ENCODE assay signal across 18 cellular contexts in the genomic region with DNA sequence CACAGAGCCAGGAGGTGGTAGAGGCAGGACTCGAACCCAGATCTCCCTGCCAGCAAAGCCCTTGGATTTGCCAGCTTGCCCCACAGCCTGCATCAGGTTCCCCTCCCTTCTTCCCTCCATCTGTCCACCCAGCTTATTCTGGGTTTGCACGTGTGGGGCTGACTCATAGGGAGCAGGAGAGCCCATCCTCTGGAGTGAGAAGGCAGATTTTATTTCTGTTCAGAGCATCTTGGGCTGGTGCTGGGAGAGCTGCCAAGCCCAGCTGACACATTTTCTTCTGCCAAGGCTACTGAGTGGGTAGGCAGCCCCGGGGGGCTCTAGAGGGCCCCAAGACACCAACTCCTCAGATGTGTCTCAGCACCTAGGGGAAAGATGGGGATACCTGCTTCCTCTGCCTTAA.
DNase-seq lines count a peak whose midpoint lies in the region; ATAC-seq and TF ChIP-seq lines count a peak whose summit lies in the region.
"Had no signal": no experiment of that assay in that cellular context is flagged by ENCODE, and none has a peak within 500 bp of the region (broad histone marks: within the 10 kb centered on the region; RNA-seq: fewer than 3 reads in every experiment).

No MANE protein-coding gene starts in this region.

- H3K4me3 ChIP-seq in HCT116 (replicated peaks in 1 of 2; ENCODE audit: low read depth in 1 of 2, low read length in 2 of 2), result no peak overlapping the region
- H3K4me3 ChIP-seq: body of pancreas, right atrium auricular region, SJSA1 had no signal

- H2AFZ ChIP-seq in HCT116 (ENCODE audit: low read depth, low read length, poor library complexity, severe bottlenecking), result no peak overlapping the region

- TF ChIP-seq CTCF in HCT116 (IDR thresholded peaks at IDR 0.05 in 2 of 3, conservative IDR thresholded peaks at IDR 0.05 in 1 of 3; ENCODE audit: borderline replicate concordance in 1 of 3, insufficient read depth in 1 of 3, low read depth in 2 of 3, low read length in 2 of 3), result no peak

- H3K4me1 ChIP-seq in HCT116 (ENCODE audit: control insufficient read depth in 1 of 2, insufficient read depth in 2 of 2, low read length in 2 of 2), result 0 out of 4 replicates have a peak, but pooled peaks cover 0 to 3% of the 10 kb centered on the region in 2 experiments
- H3K4me1 ChIP-seq: body of pancreas, foreskin keratinocyte, right atrium auricular region, SJSA1 had no signal

- H4K20me1 ChIP-seq in HCT116 (ENCODE audit: insufficient read depth), result no peaks in the 10 kb centered on the region

- H3K9me2 ChIP-seq in HCT116 (ENCODE audit: insufficient read depth), result no peaks in the 10 kb centered on the region

- H3K36me3 ChIP-seq in HCT116 (ENCODE audit: control insufficient read depth in 1 of 2, insufficient read depth in 2 of 2, low read length in 2 of 2), result no peaks in the 10 kb centered on the region
- H3K36me3 ChIP-seq: neutrophil, right atrium auricular region, SJSA1 had no signal

- no peak overlapping the region for H3K4me2 ChIP-seq in HCT116 (ENCODE audit: low read length)

- intact Hi-C loops in HCT116 (cut with micrococcal nuclease), result no loop called here

- POLR2A ChIA-PET in HCT116 (lab: Charles Lee), result no interaction called here

- no peaks in the 10 kb centered on the region for H3K27me3 ChIP-seq in HCT116 (ENCODE audit: insufficient read depth, low read length)
- H3K27me3 ChIP-seq: body of pancreas, right atrium auricular region had no signal

- no peak for TF ChIP-seq RAD21 in HCT116 (IDR thresholded peaks at IDR 0.05; ENCODE audit: low read depth)

- no peaks in the 10 kb centered on the region for H3K79me2 ChIP-seq in HCT116 (ENCODE audit: insufficient read depth, low read length)

- peak; percentile 31 for DNase-seq in Ammon's horn (ENCODE audit: low spot score)
- DNase-seq in HCT116 (ENCODE audit: low read depth, low spot score), result no peak
- DNase-seq in NCI-H524 (lab: John Stamatoyannopoulos, UW), result peak; percentile 75 to 96
- peak; percentile 8 for DNase-seq in iris pigment epithelial cell (ENCODE audit: low read depth)
- no peak for DNase-seq in AML-193 (lab: John Stamatoyannopoulos, UW)
- no peak for DNase-seq in stimulated activated naive CD4-positive, alpha-beta T cell (lab: John Stamatoyannopoulos, UW)
- DNase-seq in RPMI8226, result no peak
- DNase-seq in GM03348 (ENCODE audit: low spot score), result no peak
- DNase-seq: body of pancreas; CD8-positive, alpha-beta T cell; midbrain; NCI-H2029; NCI-H526 treated with DMSO at 0.1 percent for 48 hours; T-helper 9 cell had no signal

- no peak for TF ChIP-seq POLR2A in HCT116 (IDR thresholded peaks at IDR 0.05; ENCODE audit: borderline replicate concordance, extremely low read depth, insufficient read depth, insufficient read length)

- no peak overlapping the region for H3K27ac ChIP-seq in HCT116 (ENCODE audit: low read depth, low read length)
- H3K27ac ChIP-seq: body of pancreas, foreskin keratinocyte, neutrophil, right atrium auricular region, SJSA1 had no signal

- BruUV-seq in HCT116 (replicated peaks; lab: Mats Ljungman, UMichigan), result no TSS peak

- RAD21 ChIA-PET in HCT116 (lab: Charles Lee; ENCODE audit: low non-redundant PET in 1 of 2, low total read pairs in 2 of 2, uncharacterized antibody in 2 of 2, unreplicated experiment in 2 of 2), result no interaction called here

- no peak overlapping the region for H3K9ac ChIP-seq in HCT116 (ENCODE audit: low read length)

- CTCF ChIA-PET in HCT116 (lab: Charles Lee), result no interaction called here

- peaks cover 0 to 6% of the 10 kb centered on the region in 2 experiments; a peak in 1 of 4 replicates for H3K9me3 ChIP-seq in HCT116 (ENCODE audit: control insufficient read depth in 1 of 2, insufficient read depth in 1 of 2, low read depth in 1 of 2, low read length in 2 of 2)
- H3K9me3 ChIP-seq: body of pancreas, neutrophil had no signal

- peak; percentile 22; the same call in 1 of the 2 replicates for ATAC-seq in HCT116
- ATAC-seq: body of pancreas; CD8-positive, alpha-beta T cell; foreskin keratinocyte had no signal

TF ChIP-seq in HCT116, 20 proteins besides CTCF, POLR2A, EP300 and RAD21:
- no peak for TF ChIP-seq CEBPB (IDR thresholded peaks at IDR 0.05; ENCODE audit: low read depth)
- TF ChIP-seq CBX3 (IDR thresholded peaks at IDR 0.05; ENCODE audit: low read depth), result no peak
- no peak for TF ChIP-seq YY1 (IDR thresholded peaks at IDR 0.05; ENCODE audit: extremely low read depth, insufficient replicate concordance, low read depth, low read length)
- no peak for TF ChIP-seq ELF1 (IDR thresholded peaks at IDR 0.05; ENCODE audit: borderline replicate concordance, low read depth)
- TF ChIP-seq SRF (IDR thresholded peaks at IDR 0.05; ENCODE audit: low read depth), result no peak
- TF ChIP-seq POLR2AphosphoS5 (IDR thresholded peaks at IDR 0.05; ENCODE audit: low read depth, low read length), result no peak
- no peak for TF ChIP-seq SP1 (IDR thresholded peaks at IDR 0.05; ENCODE audit: low read depth)
- TF ChIP-seq, protein P1, sequence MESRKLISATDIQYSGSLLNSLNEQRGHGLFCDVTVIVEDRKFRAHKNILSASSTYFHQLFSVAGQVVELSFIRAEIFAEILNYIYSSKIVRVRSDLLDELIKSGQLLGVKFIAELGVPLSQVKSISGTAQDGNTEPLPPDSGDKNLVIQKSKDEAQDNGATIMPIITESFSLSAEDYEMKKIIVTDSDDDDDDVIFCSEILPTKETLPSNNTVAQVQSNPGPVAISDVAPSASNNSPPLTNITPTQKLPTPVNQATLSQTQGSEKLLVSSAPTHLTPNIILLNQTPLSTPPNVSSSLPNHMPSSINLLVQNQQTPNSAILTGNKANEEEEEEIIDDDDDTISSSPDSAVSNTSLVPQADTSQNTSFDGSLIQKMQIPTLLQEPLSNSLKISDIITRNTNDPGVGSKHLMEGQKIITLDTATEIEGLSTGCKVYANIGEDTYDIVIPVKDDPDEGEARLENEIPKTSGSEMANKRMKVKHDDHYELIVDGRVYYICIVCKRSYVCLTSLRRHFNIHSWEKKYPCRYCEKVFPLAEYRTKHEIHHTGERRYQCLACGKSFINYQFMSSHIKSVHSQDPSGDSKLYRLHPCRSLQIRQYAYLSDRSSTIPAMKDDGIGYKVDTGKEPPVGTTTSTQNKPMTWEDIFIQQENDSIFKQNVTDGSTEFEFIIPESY (IDR thresholded peaks at IDR 0.05; ENCODE audit: extremely low read depth, insufficient replicate concordance, low read length), result no peak
- no peak for TF ChIP-seq ZFX (IDR thresholded peaks at IDR 0.05)
- no peak for TF ChIP-seq EZH2phosphoT487 (IDR thresholded peaks at IDR 0.05; ENCODE audit: borderline replicate concordance)
- no peak for TF ChIP-seq EZH2 (IDR thresholded peaks at IDR 0.05)
- no peak for TF ChIP-seq FOSL1 (IDR thresholded peaks at IDR 0.05; ENCODE audit: low read depth)
TF ChIP-seq in HCT116: peak in this region for 0.

Comparison
In these comparisons a context has a peak if more than half of its experiments do, and no peak if none do; other contexts are left out.
1. DNase-seq: peak in Ammon's horn (single experiment), NCI-H524 (2 of 2) and iris pigment epithelial cell (single experiment); none in HCT116 (single experiment), AML-193 (0 of 2), stimulated activated naive CD4-positive, alpha-beta T cell (0 of 6), RPMI8226 (single experiment) and GM03348 (single experiment).